ENCODE assay signal across 31 cellular contexts in genomic region chr10:20041931-20042330, GRCh38.
"Had no signal": no experiment of that assay in that cellular context is flagged by ENCODE, and none has a peak within 500 bp of the region (broad histone marks: within the 10 kb centered on the region; RNA-seq: fewer than 3 reads in every experiment).

No MANE protein-coding gene starts in this region.

- ATAC-seq: activated CD4-positive, CD25-positive, alpha-beta regulatory T cell treated with anti-CD3 and anti-CD28 coated beads, Interleukin-2, amount 50 U/mL, for 24 hours; activated CD8-positive, alpha-beta T cell treated with anti-CD3 and anti-CD28 coated beads for 36 hours; activated naive CD4-positive, alpha-beta T cell treated with anti-CD3 and anti-CD28 coated beads, Interleukin-2, amount 50 U/mL, for 72 hours; activated T-cell treated with anti-CD3 and anti-CD28 coated beads, Interleukin-2, amount 50 U/mL, for 4 hours; activated T-helper 17 cell treated with anti-CD3 and anti-CD28 coated beads, Interleukin-2, amount 50 U/mL, for 72 hours; T-helper 17 cell had no signal

- H3K4me1 ChIP-seq: colonic mucosa, esophagus squamous epithelium had no signal

- H3K36me3 ChIP-seq: brain microvascular endothelial cell, cardiac muscle cell, colonic mucosa, esophagus squamous epithelium, WERI-Rb-1 had no signal

- H3K27me3 Mint-ChIP-seq: activated B cell treated with CpG ODN at 0.5 μM for 24 hours; activated CD8-positive, alpha-beta T cell treated with anti-CD3 and anti-CD28 coated beads for 36 hours; activated naive CD4-positive, alpha-beta T cell treated with anti-CD3 and anti-CD28 coated beads, Interleukin-2, amount 10 ng/mL, durations not matched to agents 7 days and 5 days; activated naive CD8-positive, alpha-beta T cell treated with anti-CD3 and anti-CD28 coated beads, Interleukin-2, amount 10 ng/mL, durations not matched to agents 7 days and 5 days; activated T-helper 17 cell treated with anti-CD3 and anti-CD28 coated beads, Interleukin-2, amount 50 U/mL, for 72 hours; T-helper 17 cell had no signal

- H3K36me3 Mint-ChIP-seq: activated naive CD4-positive, alpha-beta T cell treated with anti-CD3 and anti-CD28 coated beads, Interleukin-2, amount 10 ng/mL, durations not matched to agents 7 days and 5 days; activated naive CD8-positive, alpha-beta T cell treated with anti-CD3 and anti-CD28 coated beads, Interleukin-2, amount 10 ng/mL, durations not matched to agents 7 days and 5 days had no signal

- H3K27me3 ChIP-seq: brain microvascular endothelial cell, cardiac muscle cell, colonic mucosa, esophagus squamous epithelium had no signal

- H3K4me3 ChIP-seq: cardiac muscle cell, colonic mucosa, esophagus squamous epithelium had no signal

- H3K27ac Mint-ChIP-seq: activated B cell treated with CpG ODN at 0.5 μM for 24 hours; activated CD8-positive, alpha-beta T cell treated with anti-CD3 and anti-CD28 coated beads for 36 hours; activated naive CD4-positive, alpha-beta T cell treated with anti-CD3 and anti-CD28 coated beads, Interleukin-2, amount 10 ng/mL, durations not matched to agents 7 days and 5 days; activated naive CD4-positive, alpha-beta T cell treated with anti-CD3 and anti-CD28 coated beads, Interleukin-2, amount 50 U/mL, for 72 hours; activated naive CD8-positive, alpha-beta T cell treated with anti-CD3 and anti-CD28 coated beads, Interleukin-2, amount 10 ng/mL, durations not matched to agents 7 days and 5 days; activated T-helper 17 cell treated with anti-CD3 and anti-CD28 coated beads, Interleukin-2, amount 50 U/mL, for 72 hours; T-helper 17 cell; T-helper 2 cell treated with Interferon-gamma antibody and Interleukin-4, amounts not matched to agents 5 μg/mL and 100 μg/mL, for 36 hours had no signal

- H3K27ac ChIP-seq: brain microvascular endothelial cell, cardiac muscle cell, colonic mucosa, esophagus squamous epithelium, WERI-Rb-1 had no signal

- H3K4me3 Mint-ChIP-seq: activated B cell treated with CpG ODN at 0.5 μM for 24 hours; activated CD8-positive, alpha-beta T cell treated with anti-CD3 and anti-CD28 coated beads for 36 hours; activated naive CD4-positive, alpha-beta T cell treated with anti-CD3 and anti-CD28 coated beads, Interleukin-2, amount 10 ng/mL, durations not matched to agents 7 days and 5 days; activated naive CD8-positive, alpha-beta T cell treated with anti-CD3 and anti-CD28 coated beads, Interleukin-2, amount 10 ng/mL, durations not matched to agents 7 days and 5 days; activated T-cell treated with anti-CD3 and anti-CD28 coated beads, Interleukin-2, amount 50 U/mL, for 4 hours; activated T-helper 17 cell treated with anti-CD3 and anti-CD28 coated beads, Interleukin-2, amount 50 U/mL, for 72 hours; T-helper 17 cell; T-helper 2 cell treated with Interferon-gamma antibody and Interleukin-4, amounts not matched to agents 5 μg/mL and 100 μg/mL, for 36 hours had no signal

- FAIRE-seq: astrocyte, endometrium, endothelial cell of umbilical vein, frontal cortex had no signal

- H3K9me3 Mint-ChIP-seq: activated CD8-positive, alpha-beta T cell treated with anti-CD3 and anti-CD28 coated beads for 36 hours; activated naive CD4-positive, alpha-beta T cell treated with anti-CD3 and anti-CD28 coated beads, Interleukin-2, amount 10 ng/mL, durations not matched to agents 7 days and 5 days; activated T-cell treated with anti-CD3 and anti-CD28 coated beads, Interleukin-2, amount 50 U/mL, for 4 hours had no signal

- H3K4me1 Mint-ChIP-seq: activated B cell treated with CpG ODN at 0.5 μM for 24 hours; activated naive CD4-positive, alpha-beta T cell treated with anti-CD3 and anti-CD28 coated beads, Interleukin-2, amount 10 ng/mL, durations not matched to agents 7 days and 5 days; activated naive CD8-positive, alpha-beta T cell treated with anti-CD3 and anti-CD28 coated beads, Interleukin-2, amount 10 ng/mL, durations not matched to agents 7 days and 5 days; activated T-helper 17 cell treated with anti-CD3 and anti-CD28 coated beads, Interleukin-2, amount 50 U/mL, for 72 hours; T-helper 17 cell had no signal

- DNase-seq: activated B cell treated with CpG ODN at 0.5 μM for 24 hours; activated CD4-positive, alpha-beta T cell treated with anti-CD3 and anti-CD28 coated beads for 48 hours; activated CD4-positive, alpha-beta T cell treated with anti-CD3 and anti-CD28 coated beads, Interleukin-2, amount 50 U/mL, for 1 hour; activated CD4-positive, alpha-beta T cell treated with anti-CD3 and anti-CD28 coated beads, Interleukin-2, amount 50 U/mL, for 48 hours; activated CD8-positive, alpha-beta memory T cell treated with anti-CD3 and anti-CD28 coated beads for 24 hours; activated CD8-positive, alpha-beta T cell treated with anti-CD3 and anti-CD28 coated beads for 36 hours; activated effector memory CD4-positive, alpha-beta T cell treated with Interleukin-2 at 50 U/mL for 16 hours; activated gamma-delta T cell treated with Interleukin-2 at 50 U/mL for 16 hours; activated naive CD4-positive, alpha-beta T cell treated with anti-CD3 and anti-CD28 coated beads, Interleukin-2, amount 10 ng/mL, durations not matched to agents 7 days and 5 days; activated naive CD8-positive, alpha-beta T cell treated with anti-CD3 and anti-CD28 coated beads, Interleukin-2, amount 10 ng/mL, durations not matched to agents 7 days and 5 days; activated T-cell treated with anti-CD3 and anti-CD28 coated beads, Interleukin-2, amount 50 U/mL, for 4 hours; brain microvascular endothelial cell; central memory CD4-positive, alpha-beta T cell; cerebellar nuclear complex; colonic mucosa; effector CD8-positive, alpha-beta T cell; esophagus squamous epithelium; head of caudate nucleus; T-helper 1 cell; T-helper 17 cell; T1000; WERI-Rb-1 had no signal

- H3K9me3 ChIP-seq: colonic mucosa, esophagus squamous epithelium had no signal
